In the genomic region with DNA sequence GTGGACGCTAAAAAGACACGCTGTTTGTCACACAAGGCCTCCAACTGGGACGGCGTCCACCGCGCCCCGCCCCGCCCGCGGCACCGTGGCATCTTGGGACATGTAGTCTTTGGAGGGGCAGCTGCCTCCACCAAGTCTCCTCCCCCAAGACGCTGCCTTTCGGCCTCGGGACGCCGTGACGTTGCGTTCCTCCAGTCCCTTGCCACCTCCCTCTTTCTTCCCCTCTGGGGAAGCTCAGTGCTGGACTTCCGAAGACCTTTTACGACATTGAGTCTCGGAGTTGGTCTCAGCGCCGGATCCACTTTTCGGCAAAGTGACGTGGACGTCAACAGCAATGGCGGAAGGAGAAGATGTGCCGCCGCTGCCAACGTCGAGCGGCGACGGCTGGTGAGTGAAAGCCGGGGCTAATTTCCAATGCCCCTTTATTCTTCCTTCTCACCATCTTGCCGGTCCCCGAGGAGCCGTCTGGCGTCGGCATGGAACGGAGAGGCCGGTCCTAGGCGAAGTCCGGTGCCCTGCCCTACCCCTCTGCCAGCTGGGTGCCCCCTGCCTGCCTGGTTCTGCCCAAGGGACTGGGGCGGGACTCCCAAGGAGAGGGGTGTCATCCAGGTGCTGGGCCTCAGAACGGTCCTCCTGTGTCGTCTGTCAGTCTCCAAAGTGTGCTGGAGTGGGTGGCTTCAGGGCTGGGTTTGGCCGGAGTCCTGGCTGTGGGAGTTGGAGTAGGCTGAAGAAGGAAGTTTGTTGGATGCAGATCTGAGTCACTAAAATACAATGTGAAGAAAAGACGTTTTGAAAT, we compare ENCODE assay signal across 8 cellular contexts. TPM values are rescaled to one million over a fixed set of nuclear protein-coding genes. Genes with fewer than 3 reads are reported as not detected.
DNase-seq lines count a peak whose midpoint lies in the region; ATAC-seq and TF ChIP-seq lines count a peak whose summit lies in the region.

TSS of gene TBC1D23 (plus strand) at position 308 of the 796 bp plus-strand sequence. CDS start at position 335, 27 bp downstream.

- peak within 1 kb of the TSS; percentile 81 for H3K4me3 ChIP-seq in BLaER1
- H3K4me3 ChIP-seq in colonic mucosa: peak within 1 kb of the TSS; percentile 97

- DNase-seq in NCI-H526 treated with DMSO at 0.1 percent for 48 hours (lab: John Stamatoyannopoulos, UW) (peak; percentile 97), colonic mucosa (peak; percentile 98), kidney tubule cell (ENCODE audit: low spot score) (peak; percentile 100)
- peak; percentile 99 for DNase-seq in activated CD4-positive, alpha-beta T cell treated with anti-CD3 and anti-CD28 coated beads, Interleukin-2, amount 10 ng/mL, durations not matched to agents 24 days and 14 days
- peak; percentile 86 to 95 (median 90) for DNase-seq in stimulated activated CD4-positive, alpha-beta T cell treated with anti-CD3 and anti-CD28 coated beads, Interleukin-1b, Interleukin-23, amount 100 ng/mL, for 24 hours (ENCODE audit: low read depth in 4 of 4, low spot score in 1 of 4)

- H3K27me3 Mint-ChIP-seq in activated CD4-positive, alpha-beta T cell treated with anti-CD3 and anti-CD28 coated beads, Interleukin-2, amount 10 ng/mL, durations not matched to agents 24 days and 14 days: no peaks in the 10 kb centered on the region

- no peaks in the 10 kb centered on the region for H3K27me3 ChIP-seq in BLaER1
- H3K27me3 ChIP-seq in colonic mucosa: no peaks in the 10 kb centered on the region

- H3K36me3 ChIP-seq in BLaER1 (no peaks in the 10 kb centered on the region), colonic mucosa (no peaks in the 10 kb centered on the region)

- no peaks in the 10 kb centered on the region for H3K9me3 Mint-ChIP-seq in activated CD4-positive, alpha-beta T cell treated with anti-CD3 and anti-CD28 coated beads, Interleukin-2, amount 10 ng/mL, durations not matched to agents 24 days and 14 days

- peak within 1 kb of the TSS; percentile 94 for H3K4me2 ChIP-seq in BLaER1

- peaks cover 33% of the 10 kb centered on the region for H3K4me1 Mint-ChIP-seq in activated CD4-positive, alpha-beta T cell treated with anti-CD3 and anti-CD28 coated beads, Interleukin-2, amount 10 ng/mL, durations not matched to agents 24 days and 14 days

- H3K4me3 Mint-ChIP-seq in activated CD4-positive, alpha-beta T cell treated with anti-CD3 and anti-CD28 coated beads, Interleukin-2, amount 10 ng/mL, durations not matched to agents 24 days and 14 days: peak within 1 kb of the TSS; percentile 98

- no peak for TF ChIP-seq CTCF in colonic mucosa (IDR thresholded peaks at IDR 0.05)

- H3K9ac ChIP-seq in BLaER1: peak within 1 kb of the TSS; percentile 86
- H3K9ac ChIP-seq in colonic mucosa (ENCODE audit: low read depth in 2 of 2, low read length in 2 of 2): peak within 1 kb of the TSS; percentile 78 to 98

- ATAC-seq in GM19328 (IDR thresholded peaks at IDR 0.05; ENCODE audit: unreplicated experiment) (peak; percentile 100), HG03520 (IDR thresholded peaks at IDR 0.05; ENCODE audit: unreplicated experiment) (peak; percentile 100)

- peak within 1 kb of the TSS; percentile 96 for H3K27ac Mint-ChIP-seq in activated CD4-positive, alpha-beta T cell treated with anti-CD3 and anti-CD28 coated beads, Interleukin-2, amount 10 ng/mL, durations not matched to agents 24 days and 14 days

- H3K9me3 ChIP-seq in BLaER1 (no peaks in the 10 kb centered on the region), colonic mucosa (no peaks in the 10 kb centered on the region)

- intact Hi-C loops in activated CD4-positive, alpha-beta T cell treated with anti-CD3 and anti-CD28 coated beads, Interleukin-2, amount 10 ng/mL, durations not matched to agents 24 days and 14 days (cut with micrococcal nuclease): loop anchor here (1.0 to 10.0 kb wide), 6 partner anchors 50 to 1416 kb away; partner anchors contain the start of genes CMSS1, LNP1, NIT2 and TOMM70
- intact Hi-C loops in colonic mucosa (cut with DNase I): no loop called here

- H4K20me1 ChIP-seq in BLaER1: peaks cover 40% of the 10 kb centered on the region

- peaks cover 1% of the 10 kb centered on the region for H3K36me3 Mint-ChIP-seq in activated CD4-positive, alpha-beta T cell treated with anti-CD3 and anti-CD28 coated beads, Interleukin-2, amount 10 ng/mL, durations not matched to agents 24 days and 14 days (ENCODE audit: low read depth)

- H3K27ac ChIP-seq in BLaER1 (peak within 1 kb of the TSS; percentile 84), colonic mucosa (peak within 1 kb of the TSS; percentile 97)

- H3K4me1 ChIP-seq in BLaER1: peaks cover 35% of the 10 kb centered on the region
- peaks cover 15% of the 10 kb centered on the region for H3K4me1 ChIP-seq in colonic mucosa

RNA-seq across cellular contexts. Expression of gene TBC1D23, which starts in this region (rescaled TPM):
- 17.6 and 19.4 TPM in 2 replicates for total RNA-seq in activated CD4-positive, alpha-beta T cell treated with anti-CD3 and anti-CD28 coated beads, Interleukin-2, amount 10 ng/mL, durations not matched to agents 24 days and 14 days
- 10 to 100 TPM; 35.6 to 58.2 TPM for total RNA-seq in colonic mucosa

Comparison
In these comparisons a context has a peak if more than half of its experiments do, and no peak if none do; other contexts are left out.
1. Peak in every context shown above with its lines: DNase-seq, ATAC-seq, H3K4me3 ChIP-seq and H3K27ac ChIP-seq.